ENCODE assay signal across 33 cellular contexts in genomic region chr15:45962733-45963132, GRCh38.
"Had no signal": no experiment of that assay in that cellular context is flagged by ENCODE, and none has a peak within 500 bp of the region (broad histone marks: within the 10 kb centered on the region; RNA-seq: fewer than 3 reads in every experiment).

No MANE protein-coding gene starts in this region.

- DNase-seq: activated effector memory CD4-positive, alpha-beta T cell treated with anti-CD3 and anti-CD28 coated beads, Interleukin-2, amount 50 U/mL, for 16 hours; activated effector memory CD4-positive, alpha-beta T cell treated with Interleukin-2 at 50 U/mL for 16 hours; activated gamma-delta T cell; activated gamma-delta T cell treated with Interleukin-2 at 50 U/mL for 16 hours; activated naive CD4-positive, alpha-beta T cell; activated naive CD4-positive, alpha-beta T cell treated with anti-CD3 and anti-CD28 coated beads for 36 hours; activated naive CD4-positive, alpha-beta T cell treated with anti-CD3 and anti-CD28 coated beads, Interleukin-2, amount 10 ng/mL, durations not matched to agents 7 days and 5 days; activated naive CD4-positive, alpha-beta T cell treated with anti-CD3 and anti-CD28 coated beads, Interleukin-2, amount 50 U/mL, for 16 hours; activated naive CD4-positive, alpha-beta T cell treated with Interleukin-2 at 50 U/mL for 16 hours; activated naive CD8-positive, alpha-beta T cell treated with anti-CD3 and anti-CD28 coated beads for 36 hours; activated naive CD8-positive, alpha-beta T cell treated with anti-CD3 and anti-CD28 coated beads, Interleukin-2, amount 10 ng/mL, durations not matched to agents 7 days and 5 days; activated naive CD8-positive, alpha-beta T cell treated with anti-CD3 and anti-CD28 coated beads, Interleukin-2, amount 50 U/mL, for 24 hours; activated T-cell treated with anti-CD3 and anti-CD28 coated beads, Interleukin-2, amount 50 U/mL, for 24 hours; activated T-cell treated with anti-CD3 and anti-CD28 coated beads, Interleukin-2, amount 50 U/mL, for 4 hours; activated T-cell treated with anti-CD3 and anti-CD28 coated beads, Interleukin-2, amount 50 U/mL, for 48 hours; activated T-cell treated with anti-CD3 and anti-CD28 coated beads, Interleukin-2, amount 50 U/mL, for 72 hours; adrenal gland; amniotic stem cell; amygdala; anterior cingulate cortex; aorta; body of pancreas; brain microvascular endothelial cell; caudate nucleus; central memory CD4-positive, alpha-beta T cell; cerebellar nuclear complex had no signal

- H3K9me3 ChIP-seq: adrenal gland, body of pancreas, breast epithelium had no signal

- H3K27ac ChIP-seq: adrenal gland, ascending aorta, body of pancreas, brain microvascular endothelial cell, breast epithelium, cardiac muscle cell had no signal

- ATAC-seq: activated naive CD4-positive, alpha-beta T cell treated with anti-CD3 and anti-CD28 coated beads, Interleukin-2, amount 50 U/mL, for 72 hours; activated naive CD8-positive, alpha-beta T cell treated with anti-CD3 and anti-CD28 coated beads, Interleukin-2, amount 50 U/mL, for 24 hours; activated T-cell treated with anti-CD3 and anti-CD28 coated beads, Interleukin-2, amount 50 U/mL, for 4 hours; activated T-cell treated with anti-CD3 and anti-CD28 coated beads, Interleukin-2, amount 50 U/mL, for 72 hours; activated T-helper 17 cell treated with anti-CD3 and anti-CD28 coated beads, Interleukin-2, amount 50 U/mL, for 72 hours; body of pancreas had no signal

- FAIRE-seq: astrocyte, bronchial epithelial cell had no signal

- H3K4me3 ChIP-seq: adrenal gland, ascending aorta, body of pancreas, breast epithelium, cardiac muscle cell had no signal

- H3K36me3 ChIP-seq: adrenal gland, ascending aorta, brain microvascular endothelial cell, breast epithelium, cardiac muscle cell had no signal

- H3K4me1 ChIP-seq: adrenal gland, ascending aorta, body of pancreas, breast epithelium had no signal

- H3K27me3 ChIP-seq: adrenal gland, ascending aorta, body of pancreas, brain microvascular endothelial cell, breast epithelium, cardiac muscle cell had no signal
